17 cellular contexts compared by ENCODE assay signal in the genomic region with DNA sequence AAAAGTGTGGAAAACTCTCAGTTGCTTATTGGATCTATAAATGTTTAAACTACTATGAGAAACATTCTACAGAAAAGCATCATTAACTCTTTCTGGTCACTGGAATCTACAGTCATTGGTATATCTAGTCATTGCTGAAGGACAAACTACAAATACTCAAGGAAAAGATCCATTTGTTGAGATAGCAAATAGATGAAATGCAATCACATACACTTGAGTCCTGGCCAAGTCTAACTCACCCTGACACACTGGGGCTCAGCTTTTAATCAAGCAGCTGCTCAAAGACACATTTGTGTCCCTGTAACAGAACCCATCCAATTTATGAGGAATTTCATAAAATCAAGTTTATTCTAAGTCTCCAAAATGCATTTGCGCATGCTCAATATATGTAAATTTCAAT.
DNase-seq lines count a peak whose midpoint lies in the region; ATAC-seq and TF ChIP-seq lines count a peak whose summit lies in the region.
"Had no signal": no experiment of that assay in that cellular context is flagged by ENCODE, and none has a peak within 500 bp of the region (broad histone marks: within the 10 kb centered on the region; RNA-seq: fewer than 3 reads in every experiment).

No MANE protein-coding gene starts in this region.

- no peak overlapping the region for H3K4me3 ChIP-seq in left ventricle myocardium inferior
- H3K4me3 ChIP-seq in HUES6 (ENCODE audit: low read depth, low read length): no peak overlapping the region
- H3K4me3 ChIP-seq in hepatocyte: no peak overlapping the region
- H3K4me3 ChIP-seq: GM12878 had no signal

- intact Hi-C loops in left ventricle myocardium inferior (cut with micrococcal nuclease): no loop called here
- intact Hi-C loops in left cardiac atrium (cut with DNase I): loop anchor here in 1 of 2 donors (5.0 kb wide), 1 partner anchor 111 kb away; no protein-coding TSS in a partner anchor

- H3K27me3 ChIP-seq in left ventricle myocardium inferior (ENCODE audit: low read depth) (no peaks in the 10 kb centered on the region), HUES6 (ENCODE audit: control insufficient read depth, insufficient read depth, low read length) (no peaks in the 10 kb centered on the region), hepatocyte (no peaks in the 10 kb centered on the region)

- TF ChIP-seq CTCF in left ventricle myocardium inferior (IDR thresholded peaks at IDR 0.05; ENCODE audit: borderline replicate concordance) (no peak), hepatocyte (IDR thresholded peaks at IDR 0.05; ENCODE audit: poor library complexity) (no peak)

- peak overlapping the region; percentile 82 for H3K27ac ChIP-seq in left ventricle myocardium inferior (replicated peaks)
- H3K27ac ChIP-seq in HUES6 (ENCODE audit: low read depth, low read length): peak overlapping the region; percentile 48; the same call in 1 of the 2 replicates
- H3K27ac ChIP-seq in hepatocyte: peak overlapping the region; percentile 14
- H3K27ac ChIP-seq: KMS-11 had no signal

- no peak for ATAC-seq in left cardiac atrium
- ATAC-seq: GM12878, HCT116 had no signal

- H2AFZ ChIP-seq in hepatocyte: no peak overlapping the region

- H3K36me3 ChIP-seq in left ventricle myocardium inferior (no peaks in the 10 kb centered on the region), HUES6 (ENCODE audit: control insufficient read depth, insufficient read depth, low read length) (no peaks in the 10 kb centered on the region), hepatocyte (replicated peaks; ENCODE audit: insufficient read depth, low read depth) (no peaks in the 10 kb centered on the region)

- H3K79me2 ChIP-seq in hepatocyte: peaks cover 56% of the 10 kb centered on the region

- WGBS in hepatocyte (ENCODE audit: low lambda C conversion rate, missing lambda C conversion rate): 90% methylated on average over 1 of the region's 1 CpG

- DNase-seq in left ventricle myocardium inferior (no peak), left cardiac atrium (no peak), hepatocyte (ENCODE audit: low spot score) (no peak), RPMI8226 (no peak), C1 segment of cervical spinal cord (lab: John Stamatoyannopoulos, UW) (no peak), SKM-1 treated with dmso at 0.1 percent for 144 hours (lab: John Stamatoyannopoulos, UW; ENCODE audit: unreplicated experiment) (no peak)
- DNase-seq: CD4-positive, alpha-beta T cell; DMS79 treated with DMSO at 0.1 percent for 48 hours; NCI-H1048; NCI-H1436 treated with DMSO at 0.1 percent for 48 hours; NCI-H2029 treated with DMSO at 0.1 percent for 48 hours; NCI-H524 treated with DMSO at 0.1 percent for 48 hours; SW 1271 had no signal

- H3K9ac ChIP-seq in HUES6 (ENCODE audit: low read length): peak overlapping the region; percentile 5
- H3K9ac ChIP-seq: KMS-11 had no signal

- H3K9me2 ChIP-seq in hepatocyte (replicated peaks; ENCODE audit: insufficient read depth): no peaks in the 10 kb centered on the region

- peak overlapping the region; percentile 18 for H3K4me2 ChIP-seq in hepatocyte
- H3K4me2 ChIP-seq: KMS-11 had no signal

- H3K4me1 ChIP-seq in left ventricle myocardium inferior (peaks cover 39% of the 10 kb centered on the region), HUES6 (ENCODE audit: control insufficient read depth, insufficient read depth, low read length) (peaks cover 56% of the 10 kb centered on the region), hepatocyte (ENCODE audit: insufficient read depth) (peaks cover 46% of the 10 kb centered on the region)

- H3K9me3 ChIP-seq in left ventricle myocardium inferior (replicated peaks) (no peaks in the 10 kb centered on the region), HUES6 (ENCODE audit: control insufficient read depth, insufficient read depth, low read depth, low read length) (no peaks in the 10 kb centered on the region), hepatocyte (ENCODE audit: low read depth) (no peaks in the 10 kb centered on the region)

- no peaks in the 10 kb centered on the region for H4K20me1 ChIP-seq in hepatocyte (ENCODE audit: insufficient read depth, poor library complexity, severe bottlenecking)

Comparison
In these comparisons a context has a peak if more than half of its experiments do, and no peak if none do; other contexts are left out.
1. H3K27ac ChIP-seq: peak in every context shown above with its lines; median percentile 82 in left ventricle myocardium inferior; 48 in HUES6; 14 in hepatocyte.